Comparison of ENCODE assay signal across 9 cellular contexts in the genomic region with DNA sequence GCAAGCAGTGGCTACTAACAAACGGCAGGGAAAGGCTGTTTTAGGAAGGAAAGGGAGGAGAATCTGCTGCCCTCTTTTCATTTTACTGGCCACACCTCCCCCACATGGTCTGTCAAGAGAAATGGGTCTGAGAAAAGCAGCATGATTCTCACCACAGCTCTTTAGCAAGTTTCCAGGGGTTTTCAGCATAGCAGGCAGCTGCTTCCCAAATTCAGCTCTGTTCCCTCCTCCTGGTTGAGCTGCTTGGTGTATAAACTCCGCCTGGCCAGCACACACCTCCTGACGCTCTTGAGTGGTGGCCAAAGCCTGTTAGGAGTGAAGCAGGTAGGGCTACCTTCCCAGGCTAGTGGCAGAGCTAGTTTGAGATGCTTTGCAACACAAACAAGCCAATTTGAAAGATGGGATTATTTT.
A peak's percentile ranks its signal among the peaks of the same experiment; 100 is the strongest.
DNase-seq lines count a peak whose midpoint lies in the region; ATAC-seq and TF ChIP-seq lines count a peak whose summit lies in the region.
"Had no signal": no experiment of that assay in that cellular context is flagged by ENCODE, and none has a peak within 500 bp of the region (broad histone marks: within the 10 kb centered on the region; RNA-seq: fewer than 3 reads in every experiment).

No MANE protein-coding gene starts in this region.

- no TSS peak for BruUV-seq in Calu3 (replicated peaks; lab: Mats Ljungman, UMichigan)

- no peak overlapping the region for H3K27ac Mint-ChIP-seq in Calu3 (ENCODE audit: unreplicated experiment)
- H3K27ac Mint-ChIP-seq: activated naive CD8-positive, alpha-beta T cell had no signal

- no peak overlapping the region; the same call in 1 of the 2 replicates for H3K9ac ChIP-seq in OCI-LY3 (ENCODE audit: low read length)

- H3K4me1 ChIP-seq in OCI-LY3 (ENCODE audit: low read length) = peaks cover 30% of the 10 kb centered on the region
- H3K4me1 ChIP-seq in osteoblast (ENCODE audit: insufficient read depth, low read length) = peaks cover 3% of the 10 kb centered on the region

- H3K9me3 ChIP-seq in OCI-LY3 (ENCODE audit: insufficient read depth, low read length) (no peaks in the 10 kb centered on the region), osteoblast (ENCODE audit: low read depth, low read length) (no peaks in the 10 kb centered on the region)

- H2AFZ ChIP-seq in OCI-LY3 (ENCODE audit: low read depth, low read length) (peak overlapping the region; percentile 72; the same call in 1 of the 2 replicates), osteoblast (ENCODE audit: low read length) (peak overlapping the region; percentile 78)

- H3K4me3 ChIP-seq in OCI-LY3 (ENCODE audit: low read length) (peak overlapping the region; percentile 75), fibroblast of villous mesenchyme (ENCODE audit: low read depth, low read length) (no peak overlapping the region), osteoblast (ENCODE audit: insufficient read depth, low read length) (peak overlapping the region; percentile 70)

- DNase-seq in Calu3 (peak; percentile 1), fibroblast of villous mesenchyme (ENCODE audit: low read depth) (peak; percentile 5), osteoblast (ENCODE audit: insufficient read length, low spot score, missing footprints) (no peak), CD1c-positive myeloid dendritic cell (ENCODE audit: extremely low spot score) (no peak), A172 (ENCODE audit: low spot score) (no peak), HPDE6-E6E7 (ENCODE audit: extremely low spot score) (no peak)

- H4K20me1 ChIP-seq in OCI-LY3 (ENCODE audit: insufficient read depth, low read length) (no peaks in the 10 kb centered on the region), osteoblast (ENCODE audit: insufficient read depth, low read length) (no peaks in the 10 kb centered on the region)

- H3K4me2 ChIP-seq in OCI-LY3 (ENCODE audit: low read length) (peak overlapping the region; percentile 72), osteoblast (ENCODE audit: insufficient read depth, low read length) (peak overlapping the region; percentile 91)

- no peaks in the 10 kb centered on the region for H3K36me3 ChIP-seq in OCI-LY3 (replicated peaks; ENCODE audit: low read depth, low read length)
- no peaks in the 10 kb centered on the region for H3K36me3 ChIP-seq in osteoblast (ENCODE audit: insufficient read depth, low read length)

- ATAC-seq in HG02852 (IDR thresholded peaks at IDR 0.05; ENCODE audit: unreplicated experiment) = no peak

- TF ChIP-seq CTCF in Calu3 (IDR thresholded peaks at IDR 0.05; ENCODE audit: unreplicated experiment) (no peak), OCI-LY3 (IDR thresholded peaks at IDR 0.05; ENCODE audit: low read depth, low read length) (no peak), fibroblast of villous mesenchyme (IDR thresholded peaks at IDR 0.05; ENCODE audit: insufficient read depth, low read depth, low read length) (no peak), osteoblast (IDR thresholded peaks at IDR 0.05; ENCODE audit: extremely low read depth, low read depth, low read length) (no peak)

- no peaks in the 10 kb centered on the region for H3K79me2 ChIP-seq in OCI-LY3 (ENCODE audit: low read length)
- H3K79me2 ChIP-seq in osteoblast (ENCODE audit: insufficient read depth, low read length) = no peaks in the 10 kb centered on the region

- peak overlapping the region; percentile 60 for H3K4me3 Mint-ChIP-seq in Calu3 (ENCODE audit: low read depth, unreplicated experiment)

- H3K36me3 Mint-ChIP-seq in Calu3 (ENCODE audit: insufficient read depth, unreplicated experiment) = peaks cover 7% of the 10 kb centered on the region
- H3K36me3 Mint-ChIP-seq: activated naive CD8-positive, alpha-beta T cell had no signal

- peaks cover 9% of the 10 kb centered on the region for H3K27me3 Mint-ChIP-seq in Calu3 (ENCODE audit: unreplicated experiment)
- H3K27me3 Mint-ChIP-seq: activated naive CD8-positive, alpha-beta T cell had no signal

- no peaks in the 10 kb centered on the region for H3K9me3 Mint-ChIP-seq in Calu3 (ENCODE audit: low read depth, unreplicated experiment)

- H3K27ac ChIP-seq in OCI-LY3 (ENCODE audit: low read length) = no peak overlapping the region
- H3K27ac ChIP-seq in osteoblast (ENCODE audit: low read depth, low read length) = no peak overlapping the region

- H3K27me3 ChIP-seq in OCI-LY3 (ENCODE audit: low read depth, low read length) (peaks cover 10% of the 10 kb centered on the region), osteoblast (ENCODE audit: insufficient read depth, low read length) (no peaks in the 10 kb centered on the region)

- CTCF ChIA-PET in Calu3 (lab: Charles Lee) = interaction anchor here (2.0 kb wide), 1 partner anchor 431 kb away, joined by 24 read pairs; no protein-coding TSS in a partner anchor

- intact Hi-C loops in Calu3 (cut with micrococcal nuclease; ENCODE audit: unreplicated experiment) = loop anchor here (1.0 to 2.0 kb wide), 2 partner anchors 432 to 483 kb away; no protein-coding TSS in a partner anchor

- peaks cover 9% of the 10 kb centered on the region for H3K4me1 Mint-ChIP-seq in Calu3 (ENCODE audit: low read depth, unreplicated experiment)

Comparison
In these comparisons a context has a peak if more than half of its experiments do, and no peak if none do; other contexts are left out.
1. DNase-seq: peak in Calu3 (single experiment) and fibroblast of villous mesenchyme (single experiment); none in osteoblast (single experiment), CD1c-positive myeloid dendritic cell (single experiment), A172 (single experiment) and HPDE6-E6E7 (single experiment).